ENCODE assay signal across 24 cellular contexts in the genomic region with DNA sequence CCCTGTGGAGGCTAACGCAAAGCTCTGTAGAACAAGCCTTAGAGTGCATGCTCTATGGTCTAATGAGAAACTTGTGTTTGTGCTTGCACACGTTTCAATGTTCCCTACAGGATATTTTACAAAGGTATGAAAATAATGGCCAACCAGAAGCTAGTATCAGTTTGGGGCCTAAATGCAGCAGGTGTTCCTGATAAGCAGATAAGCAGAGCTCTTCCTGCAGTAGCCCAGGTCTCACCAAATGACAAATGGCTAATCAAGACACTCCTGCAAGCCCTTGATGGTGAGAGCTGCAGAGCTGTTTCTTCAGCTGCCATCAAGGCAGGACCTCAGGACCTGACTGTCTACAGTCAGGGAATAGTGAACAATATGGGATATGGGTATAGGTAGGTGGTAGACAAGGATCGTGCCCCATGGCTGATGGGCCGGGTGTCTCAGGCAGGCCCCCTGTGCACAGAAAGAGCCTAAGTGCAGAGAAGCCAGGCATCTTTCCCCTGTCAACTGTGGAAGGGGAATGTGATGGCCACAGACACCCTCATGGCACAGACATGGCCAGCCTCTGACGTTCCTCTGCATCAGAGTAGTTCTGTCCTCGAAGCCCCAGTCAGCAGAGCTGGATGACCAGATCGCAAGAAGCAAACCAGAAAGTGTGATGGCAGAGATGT. TPM values are rescaled to one million over a fixed set of nuclear protein-coding genes. Genes with fewer than 3 reads are reported as not detected.
DNase-seq lines count a peak whose midpoint lies in the region; ATAC-seq, FAIRE-seq and TF ChIP-seq lines count a peak whose summit lies in the region.
"Had no signal": no experiment of that assay in that cellular context is flagged by ENCODE, and none has a peak within 500 bp of the region (broad histone marks: within the 10 kb centered on the region; RNA-seq: fewer than 3 reads in every experiment).

No MANE protein-coding gene starts in this region.

- no peaks in the 10 kb centered on the region for H3K36me3 Mint-ChIP-seq in stimulated activated naive B cell treated with anti-CD40 and anti-IgM and Interleukin-4, amounts not matched to agents 10 μg/mL and 1 μg/mL and 100 μg/mL, for 72 hours

- 80 to 84% methylated on average over 7 of the region's 7 CpGs for WGBS in sigmoid colon, 2 donors

- no peaks in the 10 kb centered on the region for H3K36me3 ChIP-seq in BLaER1
- no peaks in the 10 kb centered on the region for H3K36me3 ChIP-seq in sigmoid colon
- H3K36me3 ChIP-seq: ascending aorta had no signal

- peaks cover 24% of the 10 kb centered on the region for H3K9me3 ChIP-seq in BLaER1
- H3K9me3 ChIP-seq in sigmoid colon, result no peaks in the 10 kb centered on the region
- H3K9me3 ChIP-seq: ascending aorta had no signal

- no peak for ATAC-seq in GM18519 (IDR thresholded peaks at IDR 0.05; ENCODE audit: low FRiP score, unreplicated experiment)
- no peak for ATAC-seq in stimulated activated naive B cell treated with anti-CD40 and anti-IgM and Interleukin-4, amounts not matched to agents 10 μg/mL and 1 μg/mL and 100 μg/mL, for 72 hours (replicated peaks)
- ATAC-seq in HG03342 (IDR thresholded peaks at IDR 0.05; ENCODE audit: unreplicated experiment), result no peak
- ATAC-seq: esophagus mucosa had no signal

- no peak for DNase-seq in HL-60 (ENCODE audit: low read depth in 1 of 2, low spot score in 1 of 2)
- DNase-seq in dorsolateral prefrontal cortex, result no peak
- DNase-seq in sigmoid colon, result peak; percentile 30
- DNase-seq in stimulated activated naive B cell treated with anti-CD40 and anti-IgM and Interleukin-4, amounts not matched to agents 10 μg/mL and 1 μg/mL and 100 μg/mL, for 72 hours, result no peak
- DNase-seq in frontal cortex (ENCODE audit: low spot score in 2 of 2), result no peak
- DNase-seq: activated CD4-positive, alpha-beta T cell treated with anti-CD3 and anti-CD28 coated beads, Interleukin-2, amount 10 ng/mL, durations not matched to agents 24 days and 14 days; activated naive CD4-positive, alpha-beta T cell treated with anti-CD3 and anti-CD28 coated beads for 36 hours; CD8-positive, alpha-beta memory T cell; immature natural killer cell; NCI-H187 treated with DMSO at 0.1 percent for 48 hours; NK-92 treated with Interleukin-12 subunit alpha and Interleukin-12 subunit beta, amount 100 ng/mL, for 24 hours; RPMI8226; stimulated activated CD4-positive, alpha-beta T cell treated with anti-CD3 and anti-CD28 coated beads, Interleukin-12 subunit alpha, Interleukin-12 subunit beta, amount 100 ng/mL, for 4 hours had no signal

- TF ChIP-seq POLR2A in sigmoid colon (IDR thresholded peaks at IDR 0.05), result no peak

- intact Hi-C loops in dorsolateral prefrontal cortex (cut with DNase I), result loop anchor here in 1 of 2 donors (2.0 kb wide), 1 partner anchor 20 kb away; no protein-coding TSS in a partner anchor
- intact Hi-C loops in sigmoid colon (cut with DNase I), result no loop called here

- H3K4me3 ChIP-seq in BLaER1 (0 out of 2 replicates have a peak overlapping the region, but pooled peaks have one; percentile 26), HL-60 (replicated peaks; ENCODE audit: insufficient read depth, low read length) (no peak overlapping the region), dorsolateral prefrontal cortex (no peak overlapping the region), sigmoid colon (no peak overlapping the region)
- H3K4me3 ChIP-seq: ascending aorta, lung had no signal

- TF ChIP-seq EP300 in sigmoid colon (IDR thresholded peaks at IDR 0.05), result no peak

- FAIRE-seq in frontal cortex (lab: Jason Lieb, UNC), result no peak
- FAIRE-seq: GM18507, H54 had no signal

- no peak overlapping the region for H3K27ac Mint-ChIP-seq in stimulated activated naive B cell treated with anti-CD40 and anti-IgM and Interleukin-4, amounts not matched to agents 10 μg/mL and 1 μg/mL and 100 μg/mL, for 72 hours
- H3K27ac Mint-ChIP-seq: activated naive CD4-positive, alpha-beta T cell treated with anti-CD3 and anti-CD28 coated beads for 36 hours had no signal

- no peak for TF ChIP-seq CTCF in HL-60 (IDR thresholded peaks at IDR 0.05; ENCODE audit: insufficient read depth, low read length)
- no peak for TF ChIP-seq CTCF in dorsolateral prefrontal cortex (IDR thresholded peaks at IDR 0.05 in 54 of 56, conservative IDR thresholded peaks at IDR 0.05 in 2 of 56; ENCODE audit: low read depth in 1 of 56, partially characterized antibody in 56 of 56)
- no peak for TF ChIP-seq CTCF in sigmoid colon (IDR thresholded peaks at IDR 0.05)

- H3K27ac ChIP-seq in BLaER1 (peak overlapping the region; percentile 79), HL-60 (replicated peaks) (peak overlapping the region; percentile 60), dorsolateral prefrontal cortex (peak overlapping the region in 56 of 59 donors; percentile 13 to 92 (median 81)), sigmoid colon (peak overlapping the region in 3 of 4 donors; percentile 49 to 75 (median 65))

- H3K4me2 ChIP-seq in BLaER1, result peak overlapping the region; percentile 75

- H3K4me3 Mint-ChIP-seq in stimulated activated naive B cell treated with anti-CD40 and anti-IgM and Interleukin-4, amounts not matched to agents 10 μg/mL and 1 μg/mL and 100 μg/mL, for 72 hours, result no peak overlapping the region
- H3K4me3 Mint-ChIP-seq: activated CD4-positive, alpha-beta T cell treated with anti-CD3 and anti-CD28 coated beads, Interleukin-2, amount 10 ng/mL, durations not matched to agents 24 days and 14 days; activated naive CD4-positive, alpha-beta T cell treated with anti-CD3 and anti-CD28 coated beads for 36 hours; CD8-positive, alpha-beta memory T cell; nephron had no signal

- H3K4me1 Mint-ChIP-seq in stimulated activated naive B cell treated with anti-CD40 and anti-IgM and Interleukin-4, amounts not matched to agents 10 μg/mL and 1 μg/mL and 100 μg/mL, for 72 hours, result peaks cover 16 to 20% of the 10 kb centered on the region in 2 donors

- peaks cover 0 to 8% of the 10 kb centered on the region in 2 donors for H3K9me3 Mint-ChIP-seq in stimulated activated naive B cell treated with anti-CD40 and anti-IgM and Interleukin-4, amounts not matched to agents 10 μg/mL and 1 μg/mL and 100 μg/mL, for 72 hours
- H3K9me3 Mint-ChIP-seq: activated CD4-positive, alpha-beta T cell treated with anti-CD3 and anti-CD28 coated beads, Interleukin-2, amount 10 ng/mL, durations not matched to agents 24 days and 14 days; immature natural killer cell had no signal

- peaks cover 0 to 4% of the 10 kb centered on the region in 2 donors for H3K27me3 Mint-ChIP-seq in stimulated activated naive B cell treated with anti-CD40 and anti-IgM and Interleukin-4, amounts not matched to agents 10 μg/mL and 1 μg/mL and 100 μg/mL, for 72 hours

- H3K27me3 ChIP-seq in BLaER1 (no peaks in the 10 kb centered on the region), HL-60 (ENCODE audit: insufficient read depth, poor library complexity, severe bottlenecking) (no peaks in the 10 kb centered on the region), dorsolateral prefrontal cortex (no peaks in the 10 kb centered on the region), sigmoid colon (no peaks in the 10 kb centered on the region)
- H3K27me3 ChIP-seq: ascending aorta had no signal

- H3K9ac ChIP-seq in BLaER1, result peak overlapping the region; percentile 32; the same call in 1 of the 2 replicates

- H3K4me1 ChIP-seq in BLaER1 (peaks cover 53% of the 10 kb centered on the region), sigmoid colon (peaks cover 0 to 38% (median 28%) of the 10 kb centered on the region in 4 donors)

- no peaks in the 10 kb centered on the region for H4K20me1 ChIP-seq in BLaER1

RNA-seq across cellular contexts. Expression of gene RASSF4, which starts 23.2 kb away (rescaled TPM):
- total RNA-seq in dorsolateral prefrontal cortex, result 100 to 1,000 TPM in 81 of 120 experiments, 10 to 100 TPM in 39; 54.6 to 175 (median 111) TPM
- 10 to 100 TPM; 23.2 to 61.7 (median 45.2) TPM for total RNA-seq in sigmoid colon
- polyA plus RNA-seq in sigmoid colon, result 10 to 100 TPM in 2 of 3 donors, 1 to 10 TPM in 1; 7.8 to 23.2 (median 13.6) TPM
- total RNA-seq in frontal cortex, result 8.6 TPM

RNA-seq across cellular contexts. Expression of gene TMEM72, which starts 25.3 kb away (rescaled TPM):
- total RNA-seq in dorsolateral prefrontal cortex (under 1 TPM in 7 of 120 experiments, not detected in 113; 0.13 to 0.46 (median 0.18) TPM), sigmoid colon (under 1 TPM in 1 of 4 donors, not detected in 3; 0.33 TPM), frontal cortex (not detected)
- 10 to 100 TPM in 1 of 3 donors, 1 to 10 TPM in 2; 3.9 to 11.8 (median 4.2) TPM for polyA plus RNA-seq in sigmoid colon
- total RNA-seq: activated CD4-positive, alpha-beta T cell treated with anti-CD3 and anti-CD28 coated beads, Interleukin-2, amount 10 ng/mL, durations not matched to agents 24 days and 14 days; activated naive CD4-positive, alpha-beta T cell treated with anti-CD3 and anti-CD28 coated beads for 36 hours; ascending aorta; CD8-positive, alpha-beta memory T cell; esophagus mucosa; posterior vena cava; ureter had no signal
- polyA plus RNA-seq: CD8-positive, alpha-beta memory T cell; immature natural killer cell had no signal

RNA-seq across cellular contexts. Expression of gene DEPP1, which starts 42.2 kb away (rescaled TPM):
- total RNA-seq in dorsolateral prefrontal cortex, result 100 to 1,000 TPM in 23 of 120 experiments, 10 to 100 TPM in 91, 1 to 10 TPM in 6; 8.1 to 234 (median 44.3) TPM
- total RNA-seq in sigmoid colon, result 100 to 1,000 TPM in 1 of 4 donors, 10 to 100 TPM in 3; 47.8 to 294 (median 54.7) TPM
- polyA plus RNA-seq in sigmoid colon, result 10 to 100 TPM; 16.0 to 58.3 (median 53.6) TPM
- total RNA-seq in frontal cortex, result 4.1 TPM
- polyA plus RNA-seq: CD8-positive, alpha-beta memory T cell; immature natural killer cell had no signal
